14 cellular contexts compared by ENCODE assay signal in the genomic region with DNA sequence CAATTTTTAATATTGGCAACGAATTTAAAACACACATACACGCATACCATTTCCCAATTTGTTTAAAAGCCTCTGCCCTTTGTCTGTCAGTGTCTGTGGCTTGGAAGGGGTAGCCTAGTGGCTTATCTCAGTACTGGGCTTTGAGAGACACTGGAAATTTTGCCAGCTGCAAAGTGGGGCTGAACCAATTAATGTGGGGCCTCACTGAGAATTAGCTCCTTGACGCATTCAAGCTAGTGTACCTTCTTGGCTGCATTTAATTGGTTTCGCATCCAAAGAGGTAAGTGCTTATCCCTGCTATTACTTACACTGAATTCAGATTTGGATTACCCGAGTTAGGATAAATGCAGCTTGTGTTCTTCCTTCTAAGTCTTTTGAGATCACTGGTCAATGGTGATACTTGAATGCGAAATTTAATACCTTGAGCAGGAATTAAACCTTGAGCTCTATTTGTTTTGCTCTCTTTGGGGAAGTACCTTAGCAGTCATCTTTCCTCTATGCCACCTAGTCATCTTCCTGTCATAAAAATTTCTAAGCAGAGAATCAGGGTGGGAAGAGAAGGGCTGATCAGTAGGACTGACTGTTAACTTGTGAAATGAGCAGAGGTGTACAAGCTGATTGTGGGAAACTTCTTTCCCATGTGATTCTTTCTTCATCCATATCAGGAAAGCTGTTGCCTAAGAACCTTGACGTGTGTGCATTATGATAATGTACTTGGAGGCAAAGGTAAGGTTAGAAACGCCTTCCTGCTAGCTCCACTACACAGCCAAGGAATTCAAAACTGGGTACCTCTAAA.
DNase-seq lines count a peak whose midpoint lies in the region; ATAC-seq, FAIRE-seq and TF ChIP-seq lines count a peak whose summit lies in the region.
"Had no signal": no experiment of that assay in that cellular context is flagged by ENCODE, and none has a peak within 500 bp of the region (broad histone marks: within the 10 kb centered on the region; RNA-seq: fewer than 3 reads in every experiment).

No MANE protein-coding gene starts in this region.

- no peaks in the 10 kb centered on the region for H3K79me2 ChIP-seq in mammary epithelial cell (ENCODE audit: insufficient read depth, low read length)

- H4K20me1 ChIP-seq in mammary epithelial cell (ENCODE audit: insufficient read depth, low read length) = no peaks in the 10 kb centered on the region

- no peak overlapping the region for H3K4me2 ChIP-seq in mammary epithelial cell (ENCODE audit: insufficient read depth, low read depth, low read length)

- no TSS peak for BruUV-seq in mammary epithelial cell (replicated peaks; lab: Mats Ljungman, UMichigan)

- H3K27ac ChIP-seq in mammary epithelial cell (ENCODE audit: insufficient read depth, low read depth, low read length) = no peak overlapping the region
- peak overlapping the region in 2 of 4 donors; percentile 3 to 53 for H3K27ac ChIP-seq in pancreas

- in situ Hi-C loops in mammary epithelial cell (cut with MboI; ENCODE audit: low sequenced_read_pairs in 2 of 2) = no loop called here

- H3K27me3 ChIP-seq in mammary epithelial cell (ENCODE audit: insufficient read depth, low read length) = no peaks in the 10 kb centered on the region
- no peaks in the 10 kb centered on the region for H3K27me3 ChIP-seq in pancreas

- peaks cover 24 to 31% of the 10 kb centered on the region in 2 donors for H3K27me3 Mint-ChIP-seq in T-cell

- dilution Hi-C loops in mammary epithelial cell (cut with HindIII; ENCODE audit: low sequenced_read_pairs) = no loop called here

- DNase-seq in NCI-H510A treated with DMSO at 0.1 percent for 48 hours (lab: John Stamatoyannopoulos, UW) (peak; percentile 31), NCI-H510A (lab: John Stamatoyannopoulos, UW) (no peak), NCI-H2029 treated with DMSO at 0.1 percent for 48 hours (lab: John Stamatoyannopoulos, UW) (peak; percentile 70), mammary epithelial cell (peak; percentile 71), pancreas (no peak), T-cell (no peak)
- no peak for DNase-seq in activated naive CD4-positive, alpha-beta T cell treated with Interleukin-2 at 50 U/mL for 16 hours
- DNase-seq: left ventricle myocardium superior; NCI-H2171; Right ventricle myocardium superior; stimulated activated CD4-positive, alpha-beta T cell treated with anti-CD3 and anti-CD28 coated beads, Interleukin-12 subunit alpha, Interleukin-12 subunit beta, amount 100 ng/mL, for 4 hours had no signal

- H3K36me3 Mint-ChIP-seq in T-cell = no peaks in the 10 kb centered on the region

- H3K9me3 ChIP-seq in mammary epithelial cell (replicated peaks; ENCODE audit: insufficient read depth, low read length) (no peaks in the 10 kb centered on the region), pancreas (no peaks in the 10 kb centered on the region)

- WGBS in mammary epithelial cell (ENCODE audit: low coverage, missing lambda C conversion rate) = 72% methylated on average over 8 of the region's 8 CpGs
- 52 to 59% methylated on average over 8 of the region's 8 CpGs for WGBS in pancreas, 2 donors

- no peak for FAIRE-seq in pancreas (lab: Jason Lieb, UNC)
- FAIRE-seq: H54, urothelium cell line had no signal

- H3K9ac ChIP-seq in mammary epithelial cell (ENCODE audit: insufficient read depth, low read length) = no peak overlapping the region

- H3K27ac Mint-ChIP-seq in T-cell = no peak overlapping the region

- ATAC-seq in pancreas (peak; percentile 49 to 70 (median 54)), T-cell (replicated peaks in 1 of 4) (no peak), GM18868 (IDR thresholded peaks at IDR 0.05; ENCODE audit: unreplicated experiment) (no peak)

- H3K4me3 Mint-ChIP-seq in T-cell = no peak overlapping the region

- H3K36me3 ChIP-seq in mammary epithelial cell (ENCODE audit: insufficient read depth, low read length) (no peaks in the 10 kb centered on the region), pancreas (no peaks in the 10 kb centered on the region)

- H2AFZ ChIP-seq in mammary epithelial cell (ENCODE audit: low read depth, low read length) = no peak overlapping the region

- TF ChIP-seq CTCF in mammary epithelial cell (conservative IDR thresholded peaks at IDR 0.05 in 1 of 2, IDR thresholded peaks at IDR 0.05 in 1 of 2; ENCODE audit: extremely low read depth in 1 of 2, insufficient read depth in 1 of 2, low read depth in 1 of 2, low read length in 2 of 2) (no peak), pancreas (IDR thresholded peaks at IDR 0.05) (no peak)

- intact Hi-C loops in mammary epithelial cell (cut with micrococcal nuclease) (no loop called here), pancreas (cut with DNase I) (no loop called here)

- POLR2A ChIA-PET in T-cell (lab: Charles Lee) = no interaction called here

- no peaks in the 10 kb centered on the region for H3K4me1 Mint-ChIP-seq in T-cell

- H3K4me3 ChIP-seq in mammary epithelial cell (replicated peaks in 1 of 3; ENCODE audit: insufficient read depth in 1 of 3, low read depth in 2 of 3, low read length in 3 of 3) (no peak overlapping the region), pancreas (no peak overlapping the region)

- no peaks in the 10 kb centered on the region for H3K9me3 Mint-ChIP-seq in T-cell

- H3K4me1 ChIP-seq in mammary epithelial cell (ENCODE audit: insufficient read depth, low read length) (peaks cover 6% of the 10 kb centered on the region), pancreas (peaks cover 10 to 35% (median 31%) of the 10 kb centered on the region in 3 donors)

- CTCF ChIA-PET in mammary epithelial cell (lab: Charles Lee; ENCODE audit: low non-redundant PET) = no interaction called here
- CTCF ChIA-PET in T-cell (lab: Charles Lee) = no interaction called here

Comparison
In these comparisons a context has a peak if more than half of its experiments do, and no peak if none do; other contexts are left out.
1. DNase-seq: peak in NCI-H510A treated with DMSO at 0.1 percent for 48 hours (single experiment), NCI-H2029 treated with DMSO at 0.1 percent for 48 hours (single experiment) and mammary epithelial cell (single experiment); none in NCI-H510A (single experiment), pancreas (0 of 6), T-cell (0 of 34) and activated naive CD4-positive, alpha-beta T cell treated with Interleukin-2 at 50 U/mL for 16 hours (single experiment).
2. ATAC-seq: peak in pancreas (4 of 4); none in T-cell (0 of 4) and GM18868 (single experiment).